Comparison of ENCODE assay signal across 25 cellular contexts in the genomic region with DNA sequence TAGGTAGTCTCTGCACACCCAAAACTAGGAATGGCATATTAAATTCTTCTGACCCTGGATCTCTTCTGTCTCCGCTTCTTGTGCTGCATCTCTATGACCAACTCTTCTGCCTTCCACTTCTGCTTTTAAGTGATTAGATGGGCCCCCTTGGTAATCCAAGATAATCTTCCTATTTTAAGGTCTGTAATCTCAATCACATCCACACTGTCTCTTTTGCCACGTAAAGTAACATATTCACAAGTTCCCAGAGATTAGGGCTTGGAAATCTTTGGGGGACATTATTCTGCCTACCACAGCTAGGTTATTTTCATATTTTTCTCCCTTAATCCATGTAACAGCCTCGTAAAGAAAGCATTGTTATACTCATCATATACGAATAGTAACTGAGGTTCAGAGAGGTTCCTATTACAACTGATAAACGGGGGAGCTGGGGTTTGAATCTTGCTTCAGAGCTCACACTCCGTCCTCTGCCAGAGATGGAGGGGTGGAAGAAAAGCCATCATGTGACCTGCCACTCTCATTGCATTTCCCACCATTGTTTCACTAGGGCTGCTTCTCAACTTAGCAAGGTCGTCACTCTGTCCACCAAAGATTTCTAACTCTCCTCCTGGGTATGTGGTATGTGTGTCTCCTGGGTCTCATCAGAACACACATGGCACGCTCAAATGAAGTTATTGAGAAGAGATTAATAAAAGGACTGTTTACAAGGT. TPM values are rescaled to one million over a fixed set of nuclear protein-coding genes. Genes with fewer than 3 reads are reported as not detected.
DNase-seq lines count a peak whose midpoint lies in the region; ATAC-seq, FAIRE-seq and TF ChIP-seq lines count a peak whose summit lies in the region.
"Had no signal": no experiment of that assay in that cellular context is flagged by ENCODE, and none has a peak within 500 bp of the region (broad histone marks: within the 10 kb centered on the region; RNA-seq: fewer than 3 reads in every experiment).

No MANE protein-coding gene starts in this region.

- FAIRE-seq in GM12878 (lab: Jason Lieb, UNC): no peak

- TF ChIP-seq POLR2A in GM12878 (IDR thresholded peaks at IDR 0.05; ENCODE audit: low read depth, low read length): no peak

- H3K9me3 Mint-ChIP-seq in activated naive CD8-positive, alpha-beta T cell (ENCODE audit: low read depth): no peaks in the 10 kb centered on the region
- no peaks in the 10 kb centered on the region for H3K9me3 Mint-ChIP-seq in activated naive CD8-positive, alpha-beta T cell treated with anti-CD3 and anti-CD28 coated beads for 36 hours
- H3K9me3 Mint-ChIP-seq in stimulated activated memory B cell treated with anti-CD40 and anti-IgM and Interleukin-4, amounts not matched to agents 10 μg/mL and 1 μg/mL and 100 μg/mL, for 72 hours: no peaks in the 10 kb centered on the region
- peaks cover 0 to 5% of the 10 kb centered on the region in 2 donors for H3K9me3 Mint-ChIP-seq in activated naive CD4-positive, alpha-beta T cell treated with anti-CD3 and anti-CD28 coated beads, Interleukin-2, amount 50 U/mL, for 72 hours
- H3K9me3 Mint-ChIP-seq: GM23338, type B pancreatic cell had no signal

- no peak overlapping the region for H3K4me2 ChIP-seq in GM12878 (ENCODE audit: control insufficient read depth, insufficient read depth)
- H3K4me2 ChIP-seq: GM23338 had no signal

- CTCF ChIA-PET in GM12878 (lab: Yijun Ruan, JAX): interaction anchor here (1.5 kb wide), 1 partner anchor 421 kb away, joined by 3 read pairs; no protein-coding TSS in a partner anchor

- peaks cover 30% of the 10 kb centered on the region for H3K4me1 ChIP-seq in GM12878 (ENCODE audit: control insufficient read depth, insufficient read depth, low read length)
- H3K4me1 ChIP-seq: right atrium auricular region, SJCRH30 had no signal

- H3K27ac ChIP-seq in GM12878 (ENCODE audit: control insufficient read depth, insufficient read depth): no peak overlapping the region
- H3K27ac ChIP-seq: cardiac muscle cell, ovary, right atrium auricular region, SJCRH30, VCaP had no signal

- no peak for TF ChIP-seq RAD21 in GM12878 (IDR thresholded peaks at IDR 0.05; ENCODE audit: insufficient read depth, low read depth, low read length)

- H3K4me3 Mint-ChIP-seq in activated naive CD8-positive, alpha-beta T cell: no peak overlapping the region
- no peak overlapping the region for H3K4me3 Mint-ChIP-seq in activated naive CD8-positive, alpha-beta T cell treated with anti-CD3 and anti-CD28 coated beads for 36 hours
- H3K4me3 Mint-ChIP-seq in stimulated activated memory B cell treated with anti-CD40 and anti-IgM and Interleukin-4, amounts not matched to agents 10 μg/mL and 1 μg/mL and 100 μg/mL, for 72 hours: no peak overlapping the region
- H3K4me3 Mint-ChIP-seq: GM23338 had no signal

- H3K9me3 ChIP-seq in GM12878 (replicated peaks; ENCODE audit: control insufficient read depth, insufficient read depth, low read length): no peaks in the 10 kb centered on the region
- H3K9me3 ChIP-seq: ovary, right atrium auricular region, SJCRH30, spleen had no signal

- intact Hi-C loops in GM12878 (cut with micrococcal nuclease; ENCODE audit: unreplicated experiment): no loop called here

- no peak for TF ChIP-seq CTCF in GM12878 (IDR thresholded peaks at IDR 0.05 in 2 of 3, conservative IDR thresholded peaks at IDR 0.05 in 1 of 3; ENCODE audit: control insufficient read depth in 2 of 3, extremely low read depth in 1 of 3, insufficient read depth in 1 of 3, low read depth in 3 of 3, low read length in 3 of 3)

- no TSS peak for BruUV-seq in GM12878 (replicated peaks; lab: Mats Ljungman, UMichigan)

- no peak for TF ChIP-seq EP300 in GM12878 (IDR thresholded peaks at IDR 0.05; ENCODE audit: borderline replicate concordance in 1 of 2, control insufficient read depth in 1 of 2, low read depth in 2 of 2, low read length in 2 of 2)

- in situ Hi-C loops in GM12878 (cut with MboI): no loop called here

- WGBS in GM12878 (ENCODE audit: insufficient coverage, insufficient replicate concordance, low lambda C conversion rate, missing lambda C conversion rate): over 99% methylated on average over 8 of the region's 8 CpGs

- no peaks in the 10 kb centered on the region for H3K27me3 Mint-ChIP-seq in activated naive CD8-positive, alpha-beta T cell
- no peaks in the 10 kb centered on the region for H3K27me3 Mint-ChIP-seq in activated naive CD8-positive, alpha-beta T cell treated with anti-CD3 and anti-CD28 coated beads for 36 hours
- no peaks in the 10 kb centered on the region for H3K27me3 Mint-ChIP-seq in stimulated activated memory B cell treated with anti-CD40 and anti-IgM and Interleukin-4, amounts not matched to agents 10 μg/mL and 1 μg/mL and 100 μg/mL, for 72 hours
- H3K27me3 Mint-ChIP-seq: type B pancreatic cell had no signal

- RAD21 ChIA-PET in GM12878 (lab: Charles Lee; ENCODE audit: unreplicated experiment): no interaction called here

- H3K79me2 ChIP-seq in GM12878 (ENCODE audit: control insufficient read depth, insufficient read depth, low read length): no peaks in the 10 kb centered on the region; the same call in 1 of the 2 replicates

- H3K27me3 ChIP-seq in GM12878 (replicated peaks in 1 of 2; ENCODE audit: control insufficient read depth in 2 of 2, insufficient read depth in 2 of 2, low read length in 1 of 2): no peaks in the 10 kb centered on the region
- H3K27me3 ChIP-seq: ovary, right atrium auricular region, SJCRH30, spleen had no signal

- SMC1A ChIA-PET in GM12878 (lab: Charles Lee; ENCODE audit: uncharacterized antibody, unreplicated experiment): no interaction called here

- POLR2A ChIA-PET in GM12878 (lab: Charles Lee): no interaction called here

- no peaks in the 10 kb centered on the region for H3K36me3 ChIP-seq in GM12878 (ENCODE audit: control insufficient read depth in 2 of 2, insufficient read depth in 2 of 2, low read length in 1 of 2)
- H3K36me3 ChIP-seq: cardiac muscle cell, ovary, right atrium auricular region, SJCRH30, spleen had no signal

- H3K27ac Mint-ChIP-seq in activated naive CD8-positive, alpha-beta T cell: peak overlapping the region; percentile 43
- H3K27ac Mint-ChIP-seq in activated naive CD8-positive, alpha-beta T cell treated with anti-CD3 and anti-CD28 coated beads for 36 hours: no peak overlapping the region
- peak overlapping the region; percentile 6 for H3K27ac Mint-ChIP-seq in stimulated activated memory B cell treated with anti-CD40 and anti-IgM and Interleukin-4, amounts not matched to agents 10 μg/mL and 1 μg/mL and 100 μg/mL, for 72 hours
- H3K27ac Mint-ChIP-seq in activated naive CD4-positive, alpha-beta T cell treated with anti-CD3 and anti-CD28 coated beads, Interleukin-2, amount 50 U/mL, for 72 hours: no peak overlapping the region
- H3K27ac Mint-ChIP-seq: GM23338 had no signal

- no peaks in the 10 kb centered on the region for H3K36me3 Mint-ChIP-seq in activated naive CD8-positive, alpha-beta T cell
- H3K36me3 Mint-ChIP-seq in activated naive CD8-positive, alpha-beta T cell treated with anti-CD3 and anti-CD28 coated beads for 36 hours: no peaks in the 10 kb centered on the region
- H3K36me3 Mint-ChIP-seq in stimulated activated memory B cell treated with anti-CD40 and anti-IgM and Interleukin-4, amounts not matched to agents 10 μg/mL and 1 μg/mL and 100 μg/mL, for 72 hours: peaks cover 6% of the 10 kb centered on the region
- peaks cover 0 to 2% of the 10 kb centered on the region in 2 donors for H3K36me3 Mint-ChIP-seq in activated naive CD4-positive, alpha-beta T cell treated with anti-CD3 and anti-CD28 coated beads, Interleukin-2, amount 50 U/mL, for 72 hours
- H3K36me3 Mint-ChIP-seq: type B pancreatic cell had no signal

- no peak for ATAC-seq in GM12878
- ATAC-seq in stimulated activated memory B cell treated with anti-CD40 and anti-IgM and Interleukin-4, amounts not matched to agents 10 μg/mL and 1 μg/mL and 100 μg/mL, for 72 hours: no peak
- no peak for ATAC-seq in activated naive CD4-positive, alpha-beta T cell treated with anti-CD3 and anti-CD28 coated beads, Interleukin-2, amount 50 U/mL, for 72 hours
- ATAC-seq: GM23338, left cardiac atrium had no signal

- H3K9ac ChIP-seq in GM12878 (ENCODE audit: control insufficient read depth, insufficient read depth, low read length): no peak overlapping the region

- H3K4me1 Mint-ChIP-seq in activated naive CD8-positive, alpha-beta T cell (ENCODE audit: low read depth): peaks cover 82% of the 10 kb centered on the region
- peaks cover 58% of the 10 kb centered on the region for H3K4me1 Mint-ChIP-seq in activated naive CD8-positive, alpha-beta T cell treated with anti-CD3 and anti-CD28 coated beads for 36 hours
- H3K4me1 Mint-ChIP-seq in stimulated activated memory B cell treated with anti-CD40 and anti-IgM and Interleukin-4, amounts not matched to agents 10 μg/mL and 1 μg/mL and 100 μg/mL, for 72 hours: peaks cover 54% of the 10 kb centered on the region

- no peak overlapping the region for H2AFZ ChIP-seq in GM12878 (ENCODE audit: control insufficient read depth, low read depth, low read length)

- H3K4me3 ChIP-seq in GM12878: no peak overlapping the region
- H3K4me3 ChIP-seq: cardiac muscle cell, GM23338, ovary, right atrium auricular region, SJCRH30, spleen had no signal

- no peak for DNase-seq in activated naive CD8-positive, alpha-beta T cell treated with anti-CD3 and anti-CD28 coated beads for 36 hours
- DNase-seq in NOMO-1 treated with DMSO at 0.1 percent for 48 hours (lab: John Stamatoyannopoulos, UW; ENCODE audit: unreplicated experiment): peak; percentile 70
- no peak for DNase-seq in GM12878 (ENCODE audit: low read depth, low spot score)
- DNase-seq in SHP77 (lab: John Stamatoyannopoulos, UW): no peak
- DNase-seq in NCI-H1048 (lab: John Stamatoyannopoulos, UW): no peak
- no peak for DNase-seq in activated naive CD4-positive, alpha-beta T cell treated with anti-CD3 and anti-CD28 coated beads, Interleukin-2, amount 50 U/mL, for 72 hours (ENCODE audit: low spot score in 2 of 2)
- DNase-seq: activated CD4-positive, alpha-beta T cell treated with anti-CD3 and anti-CD28 coated beads, Interleukin-2, amount 50 U/mL, for 1 hour; activated effector memory CD4-positive, alpha-beta T cell treated with anti-CD3 and anti-CD28 coated beads, Interleukin-2, amount 50 U/mL, for 16 hours; dermis blood vessel endothelial cell; glutamatergic neuron; left cardiac atrium; mesenchymal stem cell; NCI-H1092; NCI-H187 treated with DMSO at 0.1 percent for 48 hours; ovary; SJCRH30; spleen; stimulated activated CD4-positive, alpha-beta T cell treated with anti-CD3 and anti-CD28 coated beads, Interleukin-4, amount 100 ng/mL, for 24 hours had no signal

- no peaks in the 10 kb centered on the region for H4K20me1 ChIP-seq in GM12878 (ENCODE audit: control insufficient read depth, insufficient read depth)

RNA-seq across cellular contexts. Expression of a gene that starts 6.7 kb away (rescaled TPM):
- total RNA-seq in activated naive CD8-positive, alpha-beta T cell treated with anti-CD3 and anti-CD28 coated beads for 36 hours: 10 to 100 TPM; 84.7 to 85.2 TPM
- 305 and 306 TPM in 2 replicates for total RNA-seq in GM12878 (2013; cell fraction: nucleolus; rRNA removed)
- 66.0 and 81.6 TPM in 2 replicates for total RNA-seq in GM12878 (2014; rRNA removed)
- 69.6 and 72.0 TPM in 2 replicates for total RNA-seq in GM12878 (2014; rRNA removed; fragmentation: Illumina TruSeq; extraction: Trizol)
- total RNA-seq in GM12878 (2021): 74.6 and 87.2 TPM in 2 replicates
- 149 TPM for polyA plus RNA-seq in GM12878 (2011; ENCODE audit: low read depth)
- polyA plus RNA-seq in GM12878 (2011; rRNA removed): 118 and 208 TPM in 2 replicates
- 41.5 and 54.0 TPM in 2 replicates for polyA plus RNA-seq in GM12878 (2011; cell fraction: cytosol; rRNA removed)
- 65.1 and 67.6 TPM in 2 replicates for polyA plus RNA-seq in GM12878 (2011; cell fraction: nucleus; rRNA removed)
- polyA plus RNA-seq in GM12878 (2012): 86.3 and 96.9 TPM in 2 replicates
- 77.3 and 105 TPM in 2 replicates for polyA plus RNA-seq in GM12878 (2014; fragmentation: Illumina TruSeq; extraction: Trizol)
- polyA plus RNA-seq in GM12878 (2014; fragmentation: Nextera tagmentation; extraction: Ambion mirVana): 10 to 100 TPM; 22.9 to 61.6 TPM
- 68.0 and 84.8 TPM in 2 replicates for polyA plus RNA-seq in GM12878 (2014; rRNA removed)
- polyA plus RNA-seq in GM12878 (2016; fragmentation: Nextera tagmentation; extraction: Ambion mirVana): 100 to 1,000 TPM; 168 to 175 TPM
- 47.6 and 61.7 TPM in 2 replicates for polyA minus RNA-seq in GM12878 (2011; rRNA and poly(A)+ RNA removed)
- 20.1 and 26.3 TPM in 2 replicates for polyA minus RNA-seq in GM12878 (2011; cell fraction: cytosol; rRNA and poly(A)+ RNA removed)
- polyA minus RNA-seq in GM12878 (2011; cell fraction: nucleus; rRNA and poly(A)+ RNA removed): 41.5 and 58.6 TPM in 2 replicates
- 100 to 1,000 TPM in 1 of 2 donors, 10 to 100 TPM in 1; 83.0 to 158 TPM for total RNA-seq in activated naive CD4-positive, alpha-beta T cell treated with anti-CD3 and anti-CD28 coated beads, Interleukin-2, amount 50 U/mL, for 72 hours

Comparison
In these comparisons a context has a peak if more than half of its experiments do, and no peak if none do; other contexts are left out.
1. H3K27ac Mint-ChIP-seq: peak in activated naive CD8-positive, alpha-beta T cell (single experiment) and stimulated activated memory B cell treated with anti-CD40 and anti-IgM and Interleukin-4, amounts not matched to agents 10 μg/mL and 1 μg/mL and 100 μg/mL, for 72 hours (single experiment); none in activated naive CD8-positive, alpha-beta T cell treated with anti-CD3 and anti-CD28 coated beads for 36 hours (single experiment) and activated naive CD4-positive, alpha-beta T cell treated with anti-CD3 and anti-CD28 coated beads, Interleukin-2, amount 50 U/mL, for 72 hours (0 of 2).